1 cellular context compared by ENCODE assay signal in genomic region chr16:12293017-12293618, GRCh38.
TF ChIP-seq lines count a peak whose summit lies in the region.

No MANE protein-coding gene starts in this region.

TF ChIP-seq in K562, 482 proteins besides CTCF, POLR2A, EP300 and RAD21 (continued from another document and continues in another):
- TF ChIP-seq STAT6 (CRISPR knock-in tag; IDR thresholded peaks at IDR 0.05) (no peak), HINFP (tag; conservative IDR thresholded peaks at IDR 0.05; ENCODE audit: low read depth) (no peak), BRF1 (IDR thresholded peaks at IDR 0.05; ENCODE audit: borderline replicate concordance, extremely low read depth, insufficient read length) (no peak), SP1 (CRISPR knock-in tag; IDR thresholded peaks at IDR 0.05) (no peak), SRSF7 (optimal IDR thresholded peaks at IDR 0.05; ENCODE audit: low read depth, low read length) (no peak), POLR2H (tag; IDR thresholded peaks at IDR 0.05; ENCODE audit: low read depth) (no peak), ZNF444 (CRISPR knock-in tag; IDR thresholded peaks at IDR 0.05) (no peak), TCF7 (IDR thresholded peaks at IDR 0.05; ENCODE audit: borderline replicate concordance) (no peak), ZNF311 (CRISPR knock-in tag; IDR thresholded peaks at IDR 0.05) (no peak), STAT5B (CRISPR knock-in tag; IDR thresholded peaks at IDR 0.05) (no peak), ILK (tag; IDR thresholded peaks at IDR 0.05; ENCODE audit: borderline replicate concordance, low read depth) (no peak), TEAD4 (IDR thresholded peaks at IDR 0.05; ENCODE audit: low read length) (peak; percentile 89), TEAD4 (CRISPR knock-in tag; IDR thresholded peaks at IDR 0.05; ENCODE audit: borderline replicate concordance) (no peak), E2F1 (CRISPR knock-in tag; IDR thresholded peaks at IDR 0.05) (no peak), KAT2B (IDR thresholded peaks at IDR 0.05; ENCODE audit: low read depth, low read length) (no peak), NFIC (IDR thresholded peaks at IDR 0.05) (peak; percentile 63), GABPB1 (CRISPR knock-in tag; IDR thresholded peaks at IDR 0.05) (no peak), ZBTB40 (IDR thresholded peaks at IDR 0.05) (no peak), ZBTB40 (CRISPR knock-in tag; IDR thresholded peaks at IDR 0.05) (no peak), ZNF398 (CRISPR knock-in tag; IDR thresholded peaks at IDR 0.05) (no peak), MCM5 (IDR thresholded peaks at IDR 0.05; ENCODE audit: low read depth) (no peak), MGA (IDR thresholded peaks at IDR 0.05) (no peak)
